16 cellular contexts compared by ENCODE assay signal in the genomic region with DNA sequence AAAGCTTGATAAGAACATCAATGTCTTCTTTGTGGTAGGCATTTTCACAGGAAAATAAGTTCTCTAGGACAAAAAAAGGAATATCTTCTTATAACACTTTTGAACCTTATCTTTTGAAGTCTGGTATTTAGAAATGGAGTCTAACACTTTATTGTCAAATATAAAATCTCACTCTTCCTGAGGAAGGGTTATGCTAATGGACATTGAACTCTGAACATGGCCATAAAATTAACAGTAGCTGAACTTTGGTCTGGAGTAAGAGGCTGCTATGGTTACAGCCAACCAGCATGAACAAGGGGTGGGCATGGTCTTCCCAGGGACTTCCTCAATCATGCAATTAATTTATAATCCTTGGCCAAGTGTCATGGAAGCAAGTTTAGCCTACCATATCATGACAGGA. TPM values are rescaled to one million over a fixed set of nuclear protein-coding genes. Genes with fewer than 3 reads are reported as not detected.
DNase-seq lines count a peak whose midpoint lies in the region; ATAC-seq and TF ChIP-seq lines count a peak whose summit lies in the region.
"Had no signal": no experiment of that assay in that cellular context is flagged by ENCODE, and none has a peak within 500 bp of the region (broad histone marks: within the 10 kb centered on the region; RNA-seq: fewer than 3 reads in every experiment).

A gene with protein sequence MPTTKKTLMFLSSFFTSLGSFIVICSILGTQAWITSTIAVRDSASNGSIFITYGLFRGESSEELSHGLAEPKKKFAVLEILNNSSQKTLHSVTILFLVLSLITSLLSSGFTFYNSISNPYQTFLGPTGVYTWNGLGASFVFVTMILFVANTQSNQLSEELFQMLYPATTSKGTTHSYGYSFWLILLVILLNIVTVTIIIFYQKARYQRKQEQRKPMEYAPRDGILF (minus strand): TSS at position 199 of the 400 bp plus-strand sequence. CDS start 157 bp downstream, at position 42.

- H3K4me1 ChIP-seq in smooth muscle cell (ENCODE audit: low read depth) (no peaks in the 10 kb centered on the region), mesenchymal stem cell (ENCODE audit: control insufficient read depth, insufficient read depth, low read depth, low read length) (peaks cover 3% of the 10 kb centered on the region)

- H4K20me1 ChIP-seq in smooth muscle cell (ENCODE audit: low read depth), result no peaks in the 10 kb centered on the region

- no peak within 1 kb of the TSS for H2BK5ac ChIP-seq in mesenchymal stem cell (ENCODE audit: low read depth, low read length, poor library complexity, severe bottlenecking)

- H3K4me2 ChIP-seq in smooth muscle cell (no peak within 1 kb of the TSS), mesenchymal stem cell (ENCODE audit: low read length, poor library complexity, severe bottlenecking) (no peak within 1 kb of the TSS)

- H3K9me3 ChIP-seq in smooth muscle cell (replicated peaks; ENCODE audit: low read depth), result no peaks in the 10 kb centered on the region
- no peaks in the 10 kb centered on the region for H3K9me3 ChIP-seq in mesenchymal stem cell (ENCODE audit: control insufficient read depth, low read length)

- H3K14ac ChIP-seq in mesenchymal stem cell (ENCODE audit: low read length in 2 of 2), result no peak within 1 kb of the TSS

- H3K36me3 Mint-ChIP-seq in effector memory CD8-positive, alpha-beta T cell (ENCODE audit: insufficient read depth), result no peaks in the 10 kb centered on the region

- no peak within 1 kb of the TSS for H3K18ac ChIP-seq in mesenchymal stem cell (ENCODE audit: low read depth in 1 of 2, low read length in 2 of 2)

- H3K79me1 ChIP-seq in mesenchymal stem cell (replicated peaks; ENCODE audit: low read length, poor library complexity, severe bottlenecking), result no peaks in the 10 kb centered on the region

- H3K4me3 ChIP-seq in epithelial cell of proximal tubule (ENCODE audit: low read depth, low read length) (peak within 1 kb of the TSS; percentile 27), smooth muscle cell (peak within 1 kb of the TSS; percentile 40), mesenchymal stem cell (ENCODE audit: insufficient read depth in 1 of 2, low read depth in 1 of 2, low read length in 2 of 2) (no peak within 1 kb of the TSS)
- H3K4me3 ChIP-seq: GM12878, GM23248 had no signal

- H4K91ac ChIP-seq in mesenchymal stem cell (ENCODE audit: low read length), result no peak within 1 kb of the TSS

- H3K9me3 Mint-ChIP-seq in effector memory CD8-positive, alpha-beta T cell, result no peaks in the 10 kb centered on the region

- no peak within 1 kb of the TSS for H3K4ac ChIP-seq in mesenchymal stem cell (ENCODE audit: low read depth in 1 of 2, low read length in 2 of 2)

- H2BK120ac ChIP-seq in mesenchymal stem cell (ENCODE audit: low read depth, low read length), result no peak within 1 kb of the TSS

- TF ChIP-seq CTCF in epithelial cell of proximal tubule (conservative IDR thresholded peaks at IDR 0.05; ENCODE audit: low read depth, low read length), result no peak
- TF ChIP-seq CTCF in smooth muscle cell (IDR thresholded peaks at IDR 0.05; ENCODE audit: borderline replicate concordance, insufficient read depth, poor library complexity, severe bottlenecking), result no peak

- no peak within 1 kb of the TSS for H3K4me3 Mint-ChIP-seq in effector memory CD8-positive, alpha-beta T cell

- H3K27me3 ChIP-seq in smooth muscle cell (ENCODE audit: low read depth) (no peaks in the 10 kb centered on the region), mesenchymal stem cell (ENCODE audit: control insufficient read depth in 1 of 2, insufficient read depth in 1 of 2, low read length in 2 of 2) (peaks cover 0 to 2% of the 10 kb centered on the region in 2 experiments)

- H3K27ac Mint-ChIP-seq in effector memory CD8-positive, alpha-beta T cell, result no peak within 1 kb of the TSS

- H2AFZ ChIP-seq in smooth muscle cell (ENCODE audit: low read depth) (no peak within 1 kb of the TSS), mesenchymal stem cell (ENCODE audit: low read depth, low read length) (no peak within 1 kb of the TSS)
- H2AFZ ChIP-seq: GM23248 had no signal

- peaks cover 14 to 43% of the 10 kb centered on the region in 2 donors for H3K27me3 Mint-ChIP-seq in effector memory CD8-positive, alpha-beta T cell

- H3K27ac ChIP-seq in smooth muscle cell (ENCODE audit: low read depth) (peak within 1 kb of the TSS; percentile 44), mesenchymal stem cell (ENCODE audit: low read length, poor library complexity, severe bottlenecking) (no peak within 1 kb of the TSS)
- H3K27ac ChIP-seq: GM23248 had no signal

- no peaks in the 10 kb centered on the region for H3F3A ChIP-seq in smooth muscle cell (ENCODE audit: low read depth)

- H2BK15ac ChIP-seq in mesenchymal stem cell (ENCODE audit: low read depth, poor library complexity, severe bottlenecking), result no peak within 1 kb of the TSS

- H3K79me2 ChIP-seq in smooth muscle cell (ENCODE audit: low read depth), result no peaks in the 10 kb centered on the region

- H3K23ac ChIP-seq in mesenchymal stem cell (ENCODE audit: low read length in 2 of 2), result no peak within 1 kb of the TSS

- H3K9ac ChIP-seq in smooth muscle cell (ENCODE audit: low read depth), result no peak within 1 kb of the TSS
- H3K9ac ChIP-seq in mesenchymal stem cell (ENCODE audit: low read length), result no peak within 1 kb of the TSS
- H3K9ac ChIP-seq: GM23248 had no signal

- H2AK5ac ChIP-seq in mesenchymal stem cell (ENCODE audit: low read length, severe bottlenecking), result no peak within 1 kb of the TSS

- no peak for ATAC-seq in GM19023 (IDR thresholded peaks at IDR 0.05; ENCODE audit: unreplicated experiment)
- no peak for ATAC-seq in effector memory CD8-positive, alpha-beta T cell (replicated peaks)
- ATAC-seq: GM12878 had no signal

- no peak within 1 kb of the TSS for H2BK12ac ChIP-seq in mesenchymal stem cell (ENCODE audit: low read length in 2 of 2)

- no peak within 1 kb of the TSS for H4K8ac ChIP-seq in mesenchymal stem cell (ENCODE audit: low read length)

- H3K36me3 ChIP-seq in smooth muscle cell (ENCODE audit: low read depth), result no peaks in the 10 kb centered on the region
- H3K36me3 ChIP-seq in mesenchymal stem cell (ENCODE audit: control insufficient read depth in 1 of 2, insufficient read depth in 2 of 2, low read depth in 1 of 2, low read length in 2 of 2), result no peaks in the 10 kb centered on the region

- no peaks in the 10 kb centered on the region for H3K4me1 Mint-ChIP-seq in effector memory CD8-positive, alpha-beta T cell (ENCODE audit: low read depth in 2 of 2)

- peak; percentile 62 for DNase-seq in HuH-7 (ENCODE audit: low spot score)
- no peak for DNase-seq in epithelial cell of proximal tubule (ENCODE audit: low read depth)
- peak; percentile 64 for DNase-seq in mucosa of gallbladder (ENCODE audit: low spot score)
- no peak for DNase-seq in smooth muscle cell (lab: John Stamatoyannopoulos, UW; ENCODE audit: unreplicated experiment)
- no peak for DNase-seq in cerebellar cortex (ENCODE audit: low spot score)
- DNase-seq in mesenchymal stem cell, result no peak
- no peak for DNase-seq in effector memory CD8-positive, alpha-beta T cell
- DNase-seq: GM23248, MM.1S, NCI-H1930, NCI-H2171, SHP77 had no signal

RNA-seq across cellular contexts. Expression of the gene that starts here (rescaled TPM):
- total RNA-seq in epithelial cell of proximal tubule (not detected in 2 replicates), mucosa of gallbladder (40.8 TPM), smooth muscle cell (not detected in 2 replicates)
- polyA plus RNA-seq in smooth muscle cell, result not detected in 2 replicates
- 0.07 TPM for polyA plus RNA-seq in mesenchymal stem cell (2013, experiment 1 of 2)
- 0.05 TPM for polyA plus RNA-seq in mesenchymal stem cell (2013, experiment 2 of 2)
- total RNA-seq: A673, GM12878, GM23248, NCI-H460 had no signal
- polyA plus RNA-seq: GM12878, GM23248 had no signal

Comparison
In these comparisons a context has a peak if more than half of its experiments do, and no peak if none do; other contexts are left out.
1. RNA of the gene that starts here (total RNA-seq): 40.8 TPM in mucosa of gallbladder (single experiment); not detected in epithelial cell of proximal tubule and not detected in smooth muscle cell; every median in the first group is over 10 times any median in the second.
2. DNase-seq: peak in HuH-7 (single experiment) and mucosa of gallbladder (single experiment); none in epithelial cell of proximal tubule (single experiment), smooth muscle cell (single experiment), cerebellar cortex (single experiment), mesenchymal stem cell (single experiment) and effector memory CD8-positive, alpha-beta T cell (0 of 3).
3. H3K4me3 ChIP-seq: peak in epithelial cell of proximal tubule (single experiment) and smooth muscle cell (single experiment); none in mesenchymal stem cell (0 of 2).